ENCODE assay signal across 1 cellular context in genomic region chr2:38653715-38654494, GRCh38.
TF ChIP-seq lines count a peak whose summit lies in the region.

No MANE protein-coding gene starts in this region.

TF ChIP-seq in HepG2, 621 proteins besides CTCF, POLR2A, EP300 and RAD21 (continued from another document and continues in another):
- TF ChIP-seq DZIP1 (CRISPR knock-in tag; IDR thresholded peaks at IDR 0.05) (no peak), MAFK (conservative IDR thresholded peaks at IDR 0.05 in 1 of 2, IDR thresholded peaks at IDR 0.05 in 1 of 2; ENCODE audit: low read length in 2 of 2) (no peak), CHD4 (IDR thresholded peaks at IDR 0.05; ENCODE audit: borderline replicate concordance, low read length) (no peak), ZNF841 (CRISPR knock-in tag; IDR thresholded peaks at IDR 0.05; ENCODE audit: borderline replicate concordance) (no peak), HBP1 (CRISPR knock-in tag; IDR thresholded peaks at IDR 0.05; ENCODE audit: low read depth) (no peak), ZNF775 (CRISPR knock-in tag; IDR thresholded peaks at IDR 0.05; ENCODE audit: borderline replicate concordance) (no peak), ELK4 (CRISPR knock-in tag; IDR thresholded peaks at IDR 0.05; ENCODE audit: borderline replicate concordance) (no peak), ZNF747 (CRISPR knock-in tag; IDR thresholded peaks at IDR 0.05; ENCODE audit: borderline replicate concordance) (no peak), RBM22 (optimal IDR thresholded peaks at IDR 0.05; ENCODE audit: low read length) (no peak), AGO1 (IDR thresholded peaks at IDR 0.05; ENCODE audit: low read depth, low read length, poor library complexity, severe bottlenecking) (no peak), NFKB2 (CRISPR knock-in tag; IDR thresholded peaks at IDR 0.05; ENCODE audit: borderline replicate concordance) (no peak; the same call in 1 of the 2 replicates), RXRB (CRISPR knock-in tag; IDR thresholded peaks at IDR 0.05; ENCODE audit: borderline replicate concordance) (peak; percentile 53), RORA (CRISPR knock-in tag; IDR thresholded peaks at IDR 0.05) (no peak), ZNF616 (CRISPR knock-in tag; IDR thresholded peaks at IDR 0.05; ENCODE audit: low read depth) (no peak), ATF1 (CRISPR knock-in tag; IDR thresholded peaks at IDR 0.05) (no peak), ZFX (CRISPR knock-in tag; IDR thresholded peaks at IDR 0.05; ENCODE audit: low read depth) (peak; percentile 88), ZNF569 (CRISPR knock-in tag; IDR thresholded peaks at IDR 0.05; ENCODE audit: borderline replicate concordance) (no peak), YEATS2 (CRISPR knock-in tag; IDR thresholded peaks at IDR 0.05; ENCODE audit: borderline replicate concordance) (0 out of 2 replicates have a peak, but pooled peaks have one; percentile 34), ZNF431 (CRISPR knock-in tag; IDR thresholded peaks at IDR 0.05; ENCODE audit: borderline replicate concordance, low read depth) (peak; percentile 64; the same call in 1 of the 2 replicates), ZBTB43 (CRISPR knock-in tag; conservative IDR thresholded peaks at IDR 0.05) (no peak), KLF16 (CRISPR knock-in tag; IDR thresholded peaks at IDR 0.05) (no peak; a peak in 1 of 4 replicates), MAFG (CRISPR knock-in tag; IDR thresholded peaks at IDR 0.05) (no peak), TFE3 (CRISPR knock-in tag; IDR thresholded peaks at IDR 0.05) (no peak), SRSF9 (IDR thresholded peaks at IDR 0.05; ENCODE audit: borderline replicate concordance, insufficient read depth, low read depth, low read length, poor library complexity, severe bottlenecking) (no peak), CBX1 (IDR thresholded peaks at IDR 0.05; ENCODE audit: low read depth) (no peak), ZC3H13 (CRISPR knock-in tag; IDR thresholded peaks at IDR 0.05) (no peak), SAFB2 (CRISPR knock-in tag; IDR thresholded peaks at IDR 0.05; ENCODE audit: borderline replicate concordance, low read depth) (no peak), ZIK1 (CRISPR knock-in tag; IDR thresholded peaks at IDR 0.05; ENCODE audit: borderline replicate concordance, low read depth) (no peak), ZFP36 (IDR thresholded peaks at IDR 0.05; ENCODE audit: borderline replicate concordance, low read depth, low read length, partially characterized antibody) (no peak), STAG1 (CRISPR knock-in tag; IDR thresholded peaks at IDR 0.05) (no peak), TFAP4 (IDR thresholded peaks at IDR 0.05; ENCODE audit: borderline replicate concordance, low read depth) (no peak), NONO (IDR thresholded peaks at IDR 0.05) (no peak), NONO (CRISPR knock-in tag; conservative IDR thresholded peaks at IDR 0.05) (no peak), ZNF333 (CRISPR knock-in tag; IDR thresholded peaks at IDR 0.05; ENCODE audit: borderline replicate concordance) (no peak), ZNF724P (CRISPR knock-in tag; IDR thresholded peaks at IDR 0.05; ENCODE audit: borderline replicate concordance) (peak; percentile 46; the same call in 1 of the 2 replicates), ZNF136 (CRISPR knock-in tag; IDR thresholded peaks at IDR 0.05; ENCODE audit: low read depth) (no peak; the same call in 1 of the 2 replicates), ZNF160 (CRISPR knock-in tag; IDR thresholded peaks at IDR 0.05) (no peak), SYNCRIP (IDR thresholded peaks at IDR 0.05; ENCODE audit: insufficient read depth, low read depth, low read length) (no peak), GTF3A (CRISPR knock-in tag; conservative IDR thresholded peaks at IDR 0.05) (no peak), ZNF224 (CRISPR knock-in tag; IDR thresholded peaks at IDR 0.05) (peak; percentile 35; the same call in 1 of the 2 replicates), ZNF496 (CRISPR knock-in tag; IDR thresholded peaks at IDR 0.05; ENCODE audit: insufficient replicate concordance) (no peak), ZNF180 (CRISPR knock-in tag; IDR thresholded peaks at IDR 0.05; ENCODE audit: borderline replicate concordance, low read depth) (no peak), ZNF749 (CRISPR knock-in tag; IDR thresholded peaks at IDR 0.05; ENCODE audit: borderline replicate concordance) (no peak), CCDC6 (CRISPR knock-in tag; IDR thresholded peaks at IDR 0.05) (no peak), ELF3 (CRISPR knock-in tag; IDR thresholded peaks at IDR 0.05) (peak; percentile 55; the same call in 1 of the 2 replicates), IRX3 (CRISPR knock-in tag; IDR thresholded peaks at IDR 0.05; ENCODE audit: borderline replicate concordance, low read depth) (no peak), ZNF839 (CRISPR knock-in tag; IDR thresholded peaks at IDR 0.05; ENCODE audit: borderline replicate concordance) (no peak)
- TF ChIP-seq, protein P1, sequence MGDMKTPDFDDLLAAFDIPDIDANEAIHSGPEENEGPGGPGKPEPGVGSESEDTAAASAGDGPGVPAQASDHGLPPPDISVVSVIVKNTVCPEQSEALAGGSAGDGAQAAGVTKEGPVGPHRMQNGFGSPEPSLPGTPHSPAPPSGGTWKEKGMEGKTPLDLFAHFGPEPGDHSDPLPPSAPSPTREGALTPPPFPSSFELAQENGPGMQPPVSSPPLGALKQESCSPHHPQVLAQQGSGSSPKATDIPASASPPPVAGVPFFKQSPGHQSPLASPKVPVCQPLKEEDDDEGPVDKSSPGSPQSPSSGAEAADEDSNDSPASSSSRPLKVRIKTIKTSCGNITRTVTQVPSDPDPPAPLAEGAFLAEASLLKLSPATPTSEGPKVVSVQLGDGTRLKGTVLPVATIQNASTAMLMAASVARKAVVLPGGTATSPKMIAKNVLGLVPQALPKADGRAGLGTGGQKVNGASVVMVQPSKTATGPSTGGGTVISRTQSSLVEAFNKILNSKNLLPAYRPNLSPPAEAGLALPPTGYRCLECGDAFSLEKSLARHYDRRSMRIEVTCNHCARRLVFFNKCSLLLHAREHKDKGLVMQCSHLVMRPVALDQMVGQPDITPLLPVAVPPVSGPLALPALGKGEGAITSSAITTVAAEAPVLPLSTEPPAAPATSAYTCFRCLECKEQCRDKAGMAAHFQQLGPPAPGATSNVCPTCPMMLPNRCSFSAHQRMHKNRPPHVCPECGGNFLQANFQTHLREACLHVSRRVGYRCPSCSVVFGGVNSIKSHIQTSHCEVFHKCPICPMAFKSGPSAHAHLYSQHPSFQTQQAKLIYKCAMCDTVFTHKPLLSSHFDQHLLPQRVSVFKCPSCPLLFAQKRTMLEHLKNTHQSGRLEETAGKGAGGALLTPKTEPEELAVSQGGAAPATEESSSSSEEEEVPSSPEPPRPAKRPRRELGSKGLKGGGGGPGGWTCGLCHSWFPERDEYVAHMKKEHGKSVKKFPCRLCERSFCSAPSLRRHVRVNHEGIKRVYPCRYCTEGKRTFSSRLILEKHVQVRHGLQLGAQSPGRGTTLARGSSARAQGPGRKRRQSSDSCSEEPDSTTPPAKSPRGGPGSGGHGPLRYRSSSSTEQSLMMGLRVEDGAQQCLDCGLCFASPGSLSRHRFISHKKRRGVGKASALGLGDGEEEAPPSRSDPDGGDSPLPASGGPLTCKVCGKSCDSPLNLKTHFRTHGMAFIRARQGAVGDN (CRISPR knock-in tag; IDR thresholded peaks at IDR 0.05): peak; percentile 92
- TF ChIP-seq, protein P2, sequence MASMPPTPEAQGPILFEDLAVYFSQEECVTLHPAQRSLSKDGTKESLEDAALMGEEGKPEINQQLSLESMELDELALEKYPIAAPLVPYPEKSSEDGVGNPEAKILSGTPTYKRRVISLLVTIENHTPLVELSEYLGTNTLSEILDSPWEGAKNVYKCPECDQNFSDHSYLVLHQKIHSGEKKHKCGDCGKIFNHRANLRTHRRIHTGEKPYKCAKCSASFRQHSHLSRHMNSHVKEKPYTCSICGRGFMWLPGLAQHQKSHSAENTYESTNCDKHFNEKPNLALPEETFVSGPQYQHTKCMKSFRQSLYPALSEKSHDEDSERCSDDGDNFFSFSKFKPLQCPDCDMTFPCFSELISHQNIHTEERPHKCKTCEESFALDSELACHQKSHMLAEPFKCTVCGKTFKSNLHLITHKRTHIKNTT (CRISPR knock-in tag; IDR thresholded peaks at IDR 0.05): no peak
- TF ChIP-seq, protein P3, sequence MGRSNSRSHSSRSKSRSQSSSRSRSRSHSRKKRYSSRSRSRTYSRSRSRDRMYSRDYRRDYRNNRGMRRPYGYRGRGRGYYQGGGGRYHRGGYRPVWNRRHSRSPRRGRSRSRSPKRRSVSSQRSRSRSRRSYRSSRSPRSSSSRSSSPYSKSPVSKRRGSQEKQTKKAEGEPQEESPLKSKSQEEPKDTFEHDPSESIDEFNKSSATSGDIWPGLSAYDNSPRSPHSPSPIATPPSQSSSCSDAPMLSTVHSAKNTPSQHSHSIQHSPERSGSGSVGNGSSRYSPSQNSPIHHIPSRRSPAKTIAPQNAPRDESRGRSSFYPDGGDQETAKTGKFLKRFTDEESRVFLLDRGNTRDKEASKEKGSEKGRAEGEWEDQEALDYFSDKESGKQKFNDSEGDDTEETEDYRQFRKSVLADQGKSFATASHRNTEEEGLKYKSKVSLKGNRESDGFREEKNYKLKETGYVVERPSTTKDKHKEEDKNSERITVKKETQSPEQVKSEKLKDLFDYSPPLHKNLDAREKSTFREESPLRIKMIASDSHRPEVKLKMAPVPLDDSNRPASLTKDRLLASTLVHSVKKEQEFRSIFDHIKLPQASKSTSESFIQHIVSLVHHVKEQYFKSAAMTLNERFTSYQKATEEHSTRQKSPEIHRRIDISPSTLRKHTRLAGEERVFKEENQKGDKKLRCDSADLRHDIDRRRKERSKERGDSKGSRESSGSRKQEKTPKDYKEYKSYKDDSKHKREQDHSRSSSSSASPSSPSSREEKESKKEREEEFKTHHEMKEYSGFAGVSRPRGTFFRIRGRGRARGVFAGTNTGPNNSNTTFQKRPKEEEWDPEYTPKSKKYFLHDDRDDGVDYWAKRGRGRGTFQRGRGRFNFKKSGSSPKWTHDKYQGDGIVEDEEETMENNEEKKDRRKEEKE (IDR thresholded peaks at IDR 0.05): no peak
